1 cellular context compared by ENCODE assay signal in the genomic region with DNA sequence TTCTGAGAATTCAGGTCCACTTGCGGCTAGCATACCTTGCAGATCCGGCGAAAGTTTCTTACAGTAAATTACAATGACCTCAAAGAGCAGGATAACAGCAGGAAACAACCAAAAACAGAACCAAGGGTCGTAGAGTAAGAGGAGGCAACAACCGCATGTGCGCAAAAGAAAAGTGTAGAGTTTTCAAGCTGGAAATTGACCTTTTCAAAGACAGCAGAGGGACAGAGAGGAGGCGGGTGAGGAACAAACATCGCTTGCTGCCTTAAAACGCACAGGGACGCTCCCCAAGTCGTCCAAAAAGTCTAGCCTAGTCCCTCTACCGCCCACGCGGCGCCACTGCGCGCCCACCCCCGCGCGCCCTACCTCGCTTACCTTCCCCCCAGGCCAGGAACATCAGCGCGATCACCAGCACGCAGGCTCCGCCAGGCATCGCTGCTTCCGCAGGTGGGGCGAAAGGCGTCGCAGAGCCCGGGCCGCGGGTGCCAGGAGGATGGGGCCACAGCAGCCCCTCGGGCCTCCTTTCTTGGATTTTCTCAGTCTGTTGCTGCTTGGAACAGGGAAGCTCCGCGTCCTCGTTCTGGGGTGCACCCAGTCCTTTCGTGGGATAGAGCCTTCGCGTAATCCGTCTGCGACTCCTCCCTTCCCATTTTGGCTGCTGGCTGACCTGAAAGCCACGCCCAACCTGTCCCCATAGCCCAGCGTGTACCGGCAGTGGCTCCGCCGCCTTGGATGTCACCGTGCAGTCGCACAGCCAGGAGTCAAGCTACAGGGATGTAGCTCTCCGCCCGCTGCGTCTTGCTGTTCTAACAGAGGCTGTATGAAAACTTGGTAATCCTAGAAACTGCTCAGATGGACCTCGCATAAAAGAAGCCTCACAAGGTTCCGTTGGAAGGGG.
A peak's percentile ranks its signal among the peaks of the same experiment; 100 is the strongest.
TF ChIP-seq lines count a peak whose summit lies in the region.

A gene (minus strand): TSS at position 579 of the 895 bp plus-strand sequence. CDS start 149 bp downstream, at position 430.

TF ChIP-seq in K562, 482 proteins besides CTCF, POLR2A, EP300 and RAD21 (continued from another document and continues in another):
- TF ChIP-seq, protein P1, sequence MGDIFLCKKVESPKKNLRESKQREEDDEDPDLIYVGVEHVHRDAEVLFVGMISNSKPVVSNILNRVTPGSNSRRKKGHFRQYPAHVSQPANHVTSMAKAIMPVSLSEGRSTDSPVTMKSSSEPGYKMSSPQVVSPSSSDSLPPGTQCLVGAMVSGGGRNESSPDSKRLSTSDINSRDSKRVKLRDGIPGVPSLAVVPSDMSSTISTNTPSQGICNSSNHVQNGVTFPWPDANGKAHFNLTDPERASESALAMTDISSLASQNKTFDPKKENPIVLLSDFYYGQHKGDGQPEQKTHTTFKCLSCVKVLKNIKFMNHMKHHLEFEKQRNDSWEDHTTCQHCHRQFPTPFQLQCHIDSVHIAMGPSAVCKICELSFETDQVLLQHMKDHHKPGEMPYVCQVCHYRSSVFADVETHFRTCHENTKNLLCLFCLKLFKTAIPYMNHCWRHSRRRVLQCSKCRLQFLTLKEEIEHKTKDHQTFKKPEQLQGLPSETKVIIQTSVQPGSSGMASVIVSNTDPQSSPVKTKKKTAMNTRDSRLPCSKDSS (IDR thresholded peaks at IDR 0.05; ENCODE audit: low read depth, partially characterized antibody), result no peak
- TF ChIP-seq LCOR (CRISPR knock-in tag; IDR thresholded peaks at IDR 0.05), result peak; percentile 99
- TF ChIP-seq HMG20A (CRISPR knock-in tag; conservative IDR thresholded peaks at IDR 0.05), result no peak
- TF ChIP-seq ZNF212 (CRISPR knock-in tag; IDR thresholded peaks at IDR 0.05), result no peak
- TF ChIP-seq TCFL5 (CRISPR knock-in tag; conservative IDR thresholded peaks at IDR 0.05), result no peak
- TF ChIP-seq, protein P2, sequence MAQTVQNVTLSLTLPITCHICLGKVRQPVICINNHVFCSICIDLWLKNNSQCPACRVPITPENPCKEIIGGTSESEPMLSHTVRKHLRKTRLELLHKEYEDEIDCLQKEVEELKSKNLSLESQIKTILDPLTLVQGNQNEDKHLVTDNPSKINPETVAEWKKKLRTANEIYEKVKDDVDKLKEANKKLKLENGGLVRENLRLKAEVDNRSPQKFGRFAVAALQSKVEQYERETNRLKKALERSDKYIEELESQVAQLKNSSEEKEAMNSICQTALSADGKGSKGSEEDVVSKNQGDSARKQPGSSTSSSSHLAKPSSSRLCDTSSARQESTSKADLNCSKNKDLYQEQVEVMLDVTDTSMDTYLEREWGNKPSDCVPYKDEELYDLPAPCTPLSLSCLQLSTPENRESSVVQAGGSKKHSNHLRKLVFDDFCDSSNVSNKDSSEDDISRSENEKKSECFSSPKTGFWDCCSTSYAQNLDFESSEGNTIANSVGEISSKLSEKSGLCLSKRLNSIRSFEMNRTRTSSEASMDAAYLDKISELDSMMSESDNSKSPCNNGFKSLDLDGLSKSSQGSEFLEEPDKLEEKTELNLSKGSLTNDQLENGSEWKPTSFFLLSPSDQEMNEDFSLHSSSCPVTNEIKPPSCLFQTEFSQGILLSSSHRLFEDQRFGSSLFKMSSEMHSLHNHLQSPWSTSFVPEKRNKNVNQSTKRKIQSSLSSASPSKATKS (CRISPR knock-in tag; IDR thresholded peaks at IDR 0.05), result 0 out of 2 replicates have a peak, but pooled peaks have one; percentile 34
- TF ChIP-seq, protein P3, sequence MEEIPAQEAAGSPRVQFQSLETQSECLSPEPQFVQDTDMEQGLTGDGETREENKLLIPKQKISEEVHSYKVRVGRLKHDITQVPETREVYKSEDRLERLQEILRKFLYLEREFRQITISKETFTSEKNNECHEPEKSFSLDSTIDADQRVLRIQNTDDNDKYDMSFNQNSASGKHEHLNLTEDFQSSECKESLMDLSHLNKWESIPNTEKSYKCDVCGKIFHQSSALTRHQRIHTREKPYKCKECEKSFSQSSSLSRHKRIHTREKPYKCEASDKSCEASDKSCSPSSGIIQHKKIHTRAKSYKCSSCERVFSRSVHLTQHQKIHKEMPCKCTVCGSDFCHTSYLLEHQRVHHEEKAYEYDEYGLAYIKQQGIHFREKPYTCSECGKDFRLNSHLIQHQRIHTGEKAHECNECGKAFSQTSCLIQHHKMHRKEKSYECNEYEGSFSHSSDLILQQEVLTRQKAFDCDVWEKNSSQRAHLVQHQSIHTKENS (CRISPR knock-in tag; IDR thresholded peaks at IDR 0.05), result no peak
- TF ChIP-seq ZFPM2 (CRISPR knock-in tag; IDR thresholded peaks at IDR 0.05), result no peak
- peak; percentile 66; the same call in 1 of the 2 replicates for TF ChIP-seq SIN3B (IDR thresholded peaks at IDR 0.05; ENCODE audit: low read depth)
- TF ChIP-seq ZNF324 (CRISPR knock-in tag; IDR thresholded peaks at IDR 0.05), result no peak
- TF ChIP-seq, protein P4, sequence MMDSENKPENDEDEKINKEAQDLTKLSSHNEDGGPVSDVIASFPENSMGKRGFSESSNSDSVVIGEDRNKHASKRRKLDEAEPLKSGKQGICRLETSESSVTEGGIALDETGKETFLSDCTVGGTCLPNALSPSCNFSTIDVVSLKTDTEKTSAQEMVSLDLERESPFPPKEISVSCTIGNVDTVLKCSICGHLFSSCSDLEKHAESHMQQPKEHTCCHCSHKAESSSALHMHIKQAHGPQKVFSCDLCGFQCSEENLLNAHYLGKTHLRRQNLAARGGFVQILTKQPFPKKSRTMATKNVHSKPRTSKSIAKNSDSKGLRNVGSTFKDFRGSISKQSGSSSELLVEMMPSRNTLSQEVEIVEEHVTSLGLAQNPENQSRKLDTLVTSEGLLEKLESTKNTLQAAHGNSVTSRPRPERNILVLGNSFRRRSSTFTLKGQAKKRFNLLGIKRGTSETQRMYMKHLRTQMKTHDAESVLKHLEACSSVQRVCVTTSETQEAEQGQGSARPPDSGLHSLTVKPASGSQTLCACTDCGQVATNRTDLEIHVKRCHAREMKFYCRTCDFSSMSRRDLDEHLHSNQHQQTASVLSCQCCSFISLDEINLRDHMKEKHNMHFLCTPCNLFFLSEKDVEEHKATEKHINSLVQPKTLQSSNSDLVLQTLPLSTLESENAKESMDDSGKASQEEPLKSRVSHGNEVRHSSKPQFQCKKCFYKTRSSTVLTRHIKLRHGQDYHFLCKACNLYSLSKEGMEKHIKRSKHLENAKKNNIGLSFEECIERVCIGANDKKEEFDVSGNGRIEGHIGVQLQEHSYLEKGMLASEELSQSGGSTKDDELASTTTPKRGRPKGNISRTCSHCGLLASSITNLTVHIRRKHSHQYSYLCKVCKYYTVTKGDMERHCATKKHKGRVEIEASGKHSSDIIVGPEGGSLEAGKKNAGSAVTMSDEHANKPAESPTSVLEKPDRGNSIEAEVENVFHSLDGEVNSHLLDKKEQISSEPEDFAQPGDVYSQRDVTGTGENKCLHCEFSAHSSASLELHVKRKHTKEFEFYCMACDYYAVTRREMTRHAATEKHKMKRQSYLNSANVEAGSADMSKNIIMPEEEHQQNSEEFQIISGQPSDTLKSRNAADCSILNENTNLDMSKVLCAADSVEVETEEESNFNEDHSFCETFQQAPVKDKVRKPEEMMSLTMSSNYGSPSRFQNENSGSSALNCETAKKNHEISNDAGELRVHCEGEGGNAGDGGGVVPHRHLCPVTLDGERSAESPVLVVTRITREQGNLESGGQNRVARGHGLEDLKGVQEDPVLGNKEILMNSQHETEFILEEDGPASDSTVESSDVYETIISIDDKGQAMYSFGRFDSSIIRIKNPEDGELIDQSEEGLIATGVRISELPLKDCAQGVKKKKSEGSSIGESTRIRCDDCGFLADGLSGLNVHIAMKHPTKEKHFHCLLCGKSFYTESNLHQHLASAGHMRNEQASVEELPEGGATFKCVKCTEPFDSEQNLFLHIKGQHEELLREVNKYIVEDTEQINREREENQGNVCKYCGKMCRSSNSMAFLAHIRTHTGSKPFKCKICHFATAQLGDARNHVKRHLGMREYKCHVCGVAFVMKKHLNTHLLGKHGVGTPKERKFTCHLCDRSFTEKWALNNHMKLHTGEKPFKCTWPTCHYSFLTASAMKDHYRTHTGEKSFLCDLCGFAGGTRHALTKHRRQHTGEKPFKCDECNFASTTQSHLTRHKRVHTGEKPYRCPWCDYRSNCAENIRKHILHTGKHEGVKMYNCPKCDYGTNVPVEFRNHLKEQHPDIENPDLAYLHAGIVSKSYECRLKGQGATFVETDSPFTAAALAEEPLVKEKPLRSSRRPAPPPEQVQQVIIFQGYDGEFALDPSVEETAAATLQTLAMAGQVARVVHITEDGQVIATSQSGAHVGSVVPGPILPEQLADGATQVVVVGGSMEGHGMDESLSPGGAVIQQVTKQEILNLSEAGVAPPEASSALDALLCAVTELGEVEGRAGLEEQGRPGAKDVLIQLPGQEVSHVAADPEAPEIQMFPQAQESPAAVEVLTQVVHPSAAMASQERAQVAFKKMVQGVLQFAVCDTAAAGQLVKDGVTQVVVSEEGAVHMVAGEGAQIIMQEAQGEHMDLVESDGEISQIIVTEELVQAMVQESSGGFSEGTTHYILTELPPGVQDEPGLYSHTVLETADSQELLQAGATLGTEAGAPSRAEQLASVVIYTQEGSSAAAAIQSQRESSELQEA (IDR thresholded peaks at IDR 0.05; ENCODE audit: low read depth), result no peak
- TF ChIP-seq, protein P5, sequence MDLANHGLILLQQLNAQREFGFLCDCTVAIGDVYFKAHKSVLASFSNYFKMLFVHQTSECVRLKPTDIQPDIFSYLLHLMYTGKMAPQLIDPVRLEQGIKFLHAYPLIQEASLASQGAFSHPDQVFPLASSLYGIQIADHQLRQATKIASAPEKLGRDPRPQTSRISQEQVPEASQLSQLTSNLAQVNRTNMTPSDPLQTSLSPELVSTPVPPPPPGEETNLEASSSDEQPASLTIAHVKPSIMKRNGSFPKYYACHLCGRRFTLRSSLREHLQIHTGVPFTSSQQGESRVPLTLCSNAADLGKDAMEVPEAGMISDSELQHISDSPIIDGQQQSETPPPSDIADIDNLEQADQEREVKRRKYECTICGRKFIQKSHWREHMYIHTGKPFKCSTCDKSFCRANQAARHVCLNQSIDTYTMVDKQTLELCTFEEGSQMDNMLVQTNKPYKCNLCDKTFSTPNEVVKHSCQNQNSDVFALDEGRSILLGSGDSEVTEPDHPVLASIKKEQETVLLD (IDR thresholded peaks at IDR 0.05), result peak; percentile 88
- peak; percentile 36; the same call in 1 of the 2 replicates for TF ChIP-seq MYNN (IDR thresholded peaks at IDR 0.05)
- no peak for TF ChIP-seq MYNN (CRISPR knock-in tag; IDR thresholded peaks at IDR 0.05)
- TF ChIP-seq GATAD2B (IDR thresholded peaks at IDR 0.05; ENCODE audit: borderline replicate concordance), result peak; percentile 47; the same call in 1 of the 2 replicates
- no peak for TF ChIP-seq ZNF316 (IDR thresholded peaks at IDR 0.05)
- no peak for TF ChIP-seq KLF6 (CRISPR knock-in tag; IDR thresholded peaks at IDR 0.05; ENCODE audit: borderline replicate concordance)
- TF ChIP-seq, protein P6, sequence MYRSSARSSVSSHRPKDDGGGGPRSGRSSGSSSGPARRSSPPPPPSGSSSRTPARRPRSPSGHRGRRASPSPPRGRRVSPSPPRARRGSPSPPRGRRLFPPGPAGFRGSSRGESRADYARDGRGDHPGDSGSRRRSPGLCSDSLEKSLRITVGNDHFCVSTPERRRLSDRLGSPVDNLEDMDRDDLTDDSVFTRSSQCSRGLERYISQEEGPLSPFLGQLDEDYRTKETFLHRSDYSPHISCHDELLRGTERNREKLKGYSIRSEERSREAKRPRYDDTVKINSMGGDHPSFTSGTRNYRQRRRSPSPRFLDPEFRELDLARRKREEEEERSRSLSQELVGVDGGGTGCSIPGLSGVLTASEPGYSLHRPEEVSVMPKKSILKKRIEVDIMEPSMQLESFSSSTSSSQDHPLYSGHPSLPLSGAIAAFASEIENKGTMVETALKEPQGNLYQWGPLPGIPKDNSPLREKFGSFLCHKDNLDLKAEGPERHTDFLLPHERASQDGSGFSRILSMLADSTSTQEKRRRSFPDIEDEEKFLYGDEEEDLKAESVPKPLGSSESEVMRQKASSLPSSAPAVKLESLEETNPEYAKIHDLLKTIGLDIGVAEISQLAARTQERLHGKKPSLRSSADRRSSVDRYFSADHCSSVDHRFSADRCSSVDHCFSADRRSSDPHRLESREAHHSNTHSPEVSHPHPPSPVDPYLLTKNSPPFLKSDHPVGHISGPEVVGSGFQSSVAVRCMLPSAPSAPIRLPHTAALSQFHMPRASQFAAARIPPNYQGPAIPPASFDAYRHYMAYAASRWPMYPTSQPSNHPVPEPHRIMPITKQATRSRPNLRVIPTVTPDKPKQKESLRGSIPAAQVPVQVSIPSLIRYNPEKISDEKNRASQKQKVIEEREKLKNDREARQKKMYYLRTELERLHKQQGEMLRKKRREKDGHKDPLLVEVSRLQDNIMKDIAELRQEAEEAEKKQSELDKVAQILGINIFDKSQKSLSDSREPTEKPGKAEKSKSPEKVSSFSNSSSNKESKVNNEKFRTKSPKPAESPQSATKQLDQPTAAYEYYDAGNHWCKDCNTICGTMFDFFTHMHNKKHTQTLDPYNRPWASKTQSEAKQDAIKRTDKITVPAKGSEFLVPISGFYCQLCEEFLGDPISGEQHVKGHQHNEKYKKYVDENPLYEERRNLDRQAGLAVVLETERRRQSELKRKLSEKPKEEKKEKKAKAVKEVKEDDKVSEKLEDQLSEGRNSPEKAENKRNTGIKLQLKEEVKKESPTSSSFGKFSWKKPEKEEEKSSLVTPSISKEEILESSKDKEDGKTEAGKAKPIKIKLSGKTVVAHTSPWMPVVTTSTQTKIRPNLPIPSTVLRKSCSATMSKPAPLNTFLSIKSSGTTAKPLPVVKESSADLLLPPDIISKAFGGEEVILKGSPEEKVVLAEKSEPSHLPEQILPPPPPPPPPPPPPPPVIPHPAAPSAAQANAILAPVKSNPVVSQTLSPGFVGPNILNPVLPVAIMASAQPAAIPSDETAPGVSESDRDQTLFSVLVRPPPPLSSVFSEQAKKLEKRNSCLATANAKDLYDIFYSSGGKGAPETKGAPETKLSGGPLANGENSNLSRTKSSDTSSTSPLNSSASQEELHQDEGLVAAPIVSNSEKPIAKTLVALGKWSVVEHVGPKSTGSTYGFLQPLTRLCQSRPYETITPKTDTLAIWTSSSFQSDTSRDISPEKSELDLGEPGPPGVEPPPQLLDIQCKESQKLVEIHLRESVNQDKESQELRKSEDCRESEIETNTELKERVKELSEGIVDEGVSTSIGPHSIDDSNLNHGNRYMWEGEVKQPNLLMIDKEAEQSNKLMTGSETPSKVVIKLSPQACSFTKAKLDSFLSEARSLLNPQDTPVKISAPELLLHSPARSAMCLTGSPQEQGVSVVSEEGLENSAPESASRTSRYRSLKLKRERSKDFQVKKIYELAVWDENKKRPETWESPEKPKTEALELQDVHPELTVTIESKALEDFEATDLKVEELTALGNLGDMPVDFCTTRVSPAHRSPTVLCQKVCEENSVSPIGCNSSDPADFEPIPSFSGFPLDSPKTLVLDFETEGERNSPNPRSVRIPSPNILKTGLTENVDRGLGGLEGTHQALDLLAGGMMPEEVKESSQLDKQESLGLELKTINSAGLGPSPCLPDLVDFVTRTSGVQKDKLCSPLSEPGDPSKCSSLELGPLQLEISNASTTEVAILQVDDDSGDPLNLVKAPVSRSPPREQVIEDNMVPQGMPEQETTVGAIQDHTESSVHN (IDR thresholded peaks at IDR 0.05; ENCODE audit: borderline replicate concordance in 1 of 2, low read depth in 1 of 2), result no peak
- TF ChIP-seq, protein P7, sequence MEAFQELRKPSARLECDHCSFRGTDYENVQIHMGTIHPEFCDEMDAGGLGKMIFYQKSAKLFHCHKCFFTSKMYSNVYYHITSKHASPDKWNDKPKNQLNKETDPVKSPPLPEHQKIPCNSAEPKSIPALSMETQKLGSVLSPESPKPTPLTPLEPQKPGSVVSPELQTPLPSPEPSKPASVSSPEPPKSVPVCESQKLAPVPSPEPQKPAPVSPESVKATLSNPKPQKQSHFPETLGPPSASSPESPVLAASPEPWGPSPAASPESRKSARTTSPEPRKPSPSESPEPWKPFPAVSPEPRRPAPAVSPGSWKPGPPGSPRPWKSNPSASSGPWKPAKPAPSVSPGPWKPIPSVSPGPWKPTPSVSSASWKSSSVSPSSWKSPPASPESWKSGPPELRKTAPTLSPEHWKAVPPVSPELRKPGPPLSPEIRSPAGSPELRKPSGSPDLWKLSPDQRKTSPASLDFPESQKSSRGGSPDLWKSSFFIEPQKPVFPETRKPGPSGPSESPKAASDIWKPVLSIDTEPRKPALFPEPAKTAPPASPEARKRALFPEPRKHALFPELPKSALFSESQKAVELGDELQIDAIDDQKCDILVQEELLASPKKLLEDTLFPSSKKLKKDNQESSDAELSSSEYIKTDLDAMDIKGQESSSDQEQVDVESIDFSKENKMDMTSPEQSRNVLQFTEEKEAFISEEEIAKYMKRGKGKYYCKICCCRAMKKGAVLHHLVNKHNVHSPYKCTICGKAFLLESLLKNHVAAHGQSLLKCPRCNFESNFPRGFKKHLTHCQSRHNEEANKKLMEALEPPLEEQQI (IDR thresholded peaks at IDR 0.05), result peak; percentile 48
